Comparison of ENCODE assay signal across 17 cellular contexts in the genomic region with DNA sequence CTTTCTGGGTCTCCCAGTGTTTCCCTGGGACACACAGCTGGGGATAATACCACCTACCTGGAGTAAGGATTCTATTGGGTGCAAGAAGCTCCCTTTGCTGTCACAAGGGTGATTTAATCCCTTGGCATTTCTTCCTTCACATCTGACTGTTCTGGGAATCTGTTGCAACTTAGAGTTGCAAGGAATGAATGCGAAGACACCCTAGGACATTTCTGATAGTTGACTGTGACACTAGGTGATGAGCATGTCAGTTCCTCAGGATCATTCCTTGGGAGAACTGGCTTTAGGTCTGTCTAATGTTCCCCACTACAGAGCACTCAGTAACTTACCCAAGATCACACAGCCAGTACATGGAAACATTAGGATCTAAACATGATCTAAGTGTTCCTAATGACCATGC.
DNase-seq lines count a peak whose midpoint lies in the region; ATAC-seq and TF ChIP-seq lines count a peak whose summit lies in the region.
"Had no signal": no experiment of that assay in that cellular context is flagged by ENCODE, and none has a peak within 500 bp of the region (broad histone marks: within the 10 kb centered on the region; RNA-seq: fewer than 3 reads in every experiment).

No MANE protein-coding gene starts in this region.

- peak overlapping the region; percentile 8 for H2BK15ac ChIP-seq in mesendoderm (replicated peaks; ENCODE audit: low read depth)

- H3K23ac ChIP-seq in mesendoderm (ENCODE audit: low read length) = no peak overlapping the region

- H3K4me1 ChIP-seq in SK-N-SH (ENCODE audit: control insufficient read depth in 1 of 2, insufficient read depth in 2 of 2, low read depth in 1 of 2, low read length in 1 of 2) (no peaks in the 10 kb centered on the region), body of pancreas (peaks cover 12% of the 10 kb centered on the region), mesendoderm (ENCODE audit: control insufficient read depth, low read depth, low read length) (peaks cover 12% of the 10 kb centered on the region)
- H3K4me1 ChIP-seq: A549, HAP-1 had no signal

- WGBS in SK-N-SH (ENCODE audit: low lambda C conversion rate) = 50% methylated on average over 1 of the region's 1 CpG
- 78 to 87% methylated on average over 1 of the region's 1 CpG for WGBS in body of pancreas, 2 donors
- no CpG with 5 or more reads among the region's 1 CpG for WGBS in mesendoderm (ENCODE audit: extremely low coverage, insufficient coverage, low lambda C conversion rate)

- no peak overlapping the region for H3K4me3 Mint-ChIP-seq in activated naive CD8-positive, alpha-beta T cell treated with anti-CD3 and anti-CD28 coated beads for 36 hours
- H3K4me3 Mint-ChIP-seq: CD4-positive, alpha-beta T cell had no signal

- H2AFZ ChIP-seq in SK-N-SH (ENCODE audit: low read depth) = no peak overlapping the region

- no peaks in the 10 kb centered on the region for H4K20me1 ChIP-seq in SK-N-SH (ENCODE audit: insufficient read depth)

- ATAC-seq in SK-N-SH treated with all-trans-retinoic acid at 6 μM for 48 hours (no peak), body of pancreas (no peak), HG02938 (IDR thresholded peaks at IDR 0.05; ENCODE audit: unreplicated experiment) (no peak)
- ATAC-seq: A549 had no signal

- peak overlapping the region in 1 of 2 experiments; percentile 29; a peak in 1 of 4 replicates for H3K4me3 ChIP-seq in SK-N-SH (ENCODE audit: low read depth in 2 of 2, low read length in 1 of 2)
- H3K4me3 ChIP-seq in body of pancreas = no peak overlapping the region
- H3K4me3 ChIP-seq in mesendoderm (ENCODE audit: low read length) = no peak overlapping the region
- no peak overlapping the region for H3K4me3 ChIP-seq in H7 (ENCODE audit: insufficient read depth, low read depth, low read length)
- H3K4me3 ChIP-seq: A549, HAP-1 had no signal

- H3K9ac ChIP-seq in SK-N-SH (no peak overlapping the region), mesendoderm (ENCODE audit: low read length) (no peak overlapping the region)

- DNase-seq in SK-N-SH (no peak), body of pancreas (no peak), mesendoderm (peak; percentile 54), H7 (no peak)
- DNase-seq in activated naive CD8-positive, alpha-beta T cell treated with anti-CD3 and anti-CD28 coated beads for 36 hours = no peak
- DNase-seq: AML-193; CD4-positive, alpha-beta T cell; DMS 273 treated with DMSO at 0.1 percent for 48 hours; DMS53; DND-41; KG1 had no signal

- peak overlapping the region; percentile 56 for H3K18ac ChIP-seq in mesendoderm (ENCODE audit: low read length)

- H3K4me2 ChIP-seq in SK-N-SH = 0 out of 2 replicates have a peak overlapping the region, but pooled peaks have one; percentile 25
- H3K4me2 ChIP-seq in mesendoderm (ENCODE audit: low read length) = no peak overlapping the region
- H3K4me2 ChIP-seq: A549 had no signal

- H3K36me3 Mint-ChIP-seq in activated naive CD8-positive, alpha-beta T cell treated with anti-CD3 and anti-CD28 coated beads for 36 hours = no peaks in the 10 kb centered on the region

- no peak overlapping the region for H4K8ac ChIP-seq in mesendoderm (ENCODE audit: low read depth, low read length)

- no peak for TF ChIP-seq CTCF in SK-N-SH (IDR thresholded peaks at IDR 0.05)
- TF ChIP-seq CTCF in body of pancreas (IDR thresholded peaks at IDR 0.05) = no peak

- H2BK120ac ChIP-seq in mesendoderm (ENCODE audit: low read depth, low read length) = no peak overlapping the region

- no peaks in the 10 kb centered on the region for H3K27me3 Mint-ChIP-seq in activated naive CD8-positive, alpha-beta T cell treated with anti-CD3 and anti-CD28 coated beads for 36 hours

- H4K5ac ChIP-seq in mesendoderm (ENCODE audit: low read length) = no peak overlapping the region

- H3K9me3 Mint-ChIP-seq in activated naive CD8-positive, alpha-beta T cell treated with anti-CD3 and anti-CD28 coated beads for 36 hours = no peaks in the 10 kb centered on the region

- H3K27me3 ChIP-seq in SK-N-SH (ENCODE audit: insufficient read depth) = no peaks in the 10 kb centered on the region
- H3K27me3 ChIP-seq in body of pancreas = no peaks in the 10 kb centered on the region
- no peaks in the 10 kb centered on the region for H3K27me3 ChIP-seq in mesendoderm (ENCODE audit: insufficient read depth, low read length, poor library complexity)
- H3K27me3 ChIP-seq in H7 (ENCODE audit: control insufficient read depth, insufficient read depth, low read length) = no peaks in the 10 kb centered on the region

- POLR2A ChIA-PET in SK-N-SH (lab: Yijun Ruan, JAX) = no interaction called here

- H3K27ac Mint-ChIP-seq in activated naive CD8-positive, alpha-beta T cell treated with anti-CD3 and anti-CD28 coated beads for 36 hours = no peak overlapping the region
- H3K27ac Mint-ChIP-seq: CD4-positive, alpha-beta T cell had no signal

- H3K9me3 ChIP-seq in SK-N-SH (no peaks in the 10 kb centered on the region), body of pancreas (no peaks in the 10 kb centered on the region)
- H3K9me3 ChIP-seq: A549, HAP-1 had no signal

- no peaks in the 10 kb centered on the region for H3K79me1 ChIP-seq in mesendoderm (ENCODE audit: low read length)

- no peak overlapping the region for H3K56ac ChIP-seq in mesendoderm (ENCODE audit: low read length)

- no peaks in the 10 kb centered on the region for H3K4me1 Mint-ChIP-seq in activated naive CD8-positive, alpha-beta T cell treated with anti-CD3 and anti-CD28 coated beads for 36 hours

- no peaks in the 10 kb centered on the region for H3K9me2 ChIP-seq in SK-N-SH

- TF ChIP-seq EP300 in SK-N-SH (IDR thresholded peaks at IDR 0.05; ENCODE audit: borderline replicate concordance in 1 of 2, low read depth in 1 of 2, low read length in 1 of 2) = no peak

- H3K27ac ChIP-seq in SK-N-SH (ENCODE audit: low read depth in 2 of 2, low read length in 1 of 2) (no peak overlapping the region), body of pancreas (peak overlapping the region in 3 of 4 donors; percentile 29 to 77 (median 71)), mesendoderm (ENCODE audit: low read depth, low read length) (no peak overlapping the region)
- H3K27ac ChIP-seq: 22Rv1, A549, C4-2B had no signal

- H3K36me3 ChIP-seq in SK-N-SH (replicated peaks in 1 of 2; ENCODE audit: control insufficient read depth in 1 of 2, insufficient read depth in 2 of 2, low read length in 1 of 2) = no peaks in the 10 kb centered on the region
- no peaks in the 10 kb centered on the region for H3K36me3 ChIP-seq in body of pancreas (replicated peaks in 1 of 2; ENCODE audit: insufficient read depth in 1 of 2, low read depth in 2 of 2)
- no peaks in the 10 kb centered on the region for H3K36me3 ChIP-seq in mesendoderm (ENCODE audit: control insufficient read depth, insufficient read depth, low read length)
- H3K36me3 ChIP-seq in H7 (replicated peaks; ENCODE audit: control insufficient read depth, insufficient read depth, low read length) = no peaks in the 10 kb centered on the region
- H3K36me3 ChIP-seq: HAP-1 had no signal

- H2BK5ac ChIP-seq in mesendoderm (ENCODE audit: low read length) = no peak overlapping the region

- no peaks in the 10 kb centered on the region for H3F3A ChIP-seq in SK-N-SH (replicated peaks; ENCODE audit: insufficient read depth)

- intact Hi-C loops in body of pancreas (cut with DNase I) = no loop called here

- H2AK5ac ChIP-seq in mesendoderm (ENCODE audit: low read length) = no peak overlapping the region

- TF ChIP-seq RAD21 in SK-N-SH (IDR thresholded peaks at IDR 0.05; ENCODE audit: low read length) = no peak

- H3K79me2 ChIP-seq in SK-N-SH (ENCODE audit: insufficient read depth) = no peaks in the 10 kb centered on the region
- no peaks in the 10 kb centered on the region for H3K79me2 ChIP-seq in mesendoderm (ENCODE audit: control insufficient read depth, insufficient read depth, low read length)

- CTCF ChIA-PET in SK-N-SH (lab: Yijun Ruan, JAX) = no interaction called here

- H3K4ac ChIP-seq in mesendoderm (ENCODE audit: low read depth, low read length) = no peak overlapping the region

- no peak for TF ChIP-seq POLR2A in body of pancreas (IDR thresholded peaks at IDR 0.05)

TF ChIP-seq in SK-N-SH, 30 proteins besides CTCF, POLR2A, EP300 and RAD21:
- TF ChIP-seq TCF12 (IDR thresholded peaks at IDR 0.05) = no peak
- TF ChIP-seq GABPA (IDR thresholded peaks at IDR 0.05; ENCODE audit: low read depth) = no peak
- TF ChIP-seq, protein P1, sequence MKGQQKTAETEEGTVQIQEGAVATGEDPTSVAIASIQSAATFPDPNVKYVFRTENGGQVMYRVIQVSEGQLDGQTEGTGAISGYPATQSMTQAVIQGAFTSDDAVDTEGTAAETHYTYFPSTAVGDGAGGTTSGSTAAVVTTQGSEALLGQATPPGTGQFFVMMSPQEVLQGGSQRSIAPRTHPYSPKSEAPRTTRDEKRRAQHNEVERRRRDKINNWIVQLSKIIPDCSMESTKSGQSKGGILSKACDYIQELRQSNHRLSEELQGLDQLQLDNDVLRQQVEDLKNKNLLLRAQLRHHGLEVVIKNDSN (IDR thresholded peaks at IDR 0.05; ENCODE audit: borderline replicate concordance, low read depth) = no peak
- TF ChIP-seq NRF1 (IDR thresholded peaks at IDR 0.05; ENCODE audit: low read depth, low read length) = no peak
- TF ChIP-seq TEAD4 (IDR thresholded peaks at IDR 0.05; ENCODE audit: borderline replicate concordance, insufficient read depth) = no peak
- TF ChIP-seq FOSL2 (IDR thresholded peaks at IDR 0.05; ENCODE audit: borderline replicate concordance, low read depth) = no peak
- no peak for TF ChIP-seq NFIC (IDR thresholded peaks at IDR 0.05; ENCODE audit: borderline replicate concordance)

TF ChIP-seq in SK-N-SH treated with all-trans-retinoic acid at 6 μM for 48 hours, 23 proteins besides CTCF, POLR2A, EP300 and RAD21 (continues in another document):
- TF ChIP-seq, protein P2, sequence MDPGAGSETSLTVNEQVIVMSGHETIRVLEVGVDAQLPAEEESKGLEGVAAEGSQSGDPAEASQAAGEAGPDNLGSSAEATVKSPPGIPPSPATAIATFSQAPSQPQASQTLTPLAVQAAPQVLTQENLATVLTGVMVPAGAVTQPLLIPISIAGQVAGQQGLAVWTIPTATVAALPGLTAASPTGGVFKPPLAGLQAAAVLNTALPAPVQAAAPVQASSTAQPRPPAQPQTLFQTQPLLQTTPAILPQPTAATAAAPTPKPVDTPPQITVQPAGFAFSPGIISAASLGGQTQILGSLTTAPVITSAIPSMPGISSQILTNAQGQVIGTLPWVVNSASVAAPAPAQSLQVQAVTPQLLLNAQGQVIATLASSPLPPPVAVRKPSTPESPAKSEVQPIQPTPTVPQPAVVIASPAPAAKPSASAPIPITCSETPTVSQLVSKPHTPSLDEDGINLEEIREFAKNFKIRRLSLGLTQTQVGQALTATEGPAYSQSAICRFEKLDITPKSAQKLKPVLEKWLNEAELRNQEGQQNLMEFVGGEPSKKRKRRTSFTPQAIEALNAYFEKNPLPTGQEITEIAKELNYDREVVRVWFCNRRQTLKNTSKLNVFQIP (CRISPR knock-in tag; IDR thresholded peaks at IDR 0.05; ENCODE audit: borderline replicate concordance, low read depth) = no peak
- TF ChIP-seq ZNF70 (CRISPR knock-in tag; IDR thresholded peaks at IDR 0.05) = no peak
- TF ChIP-seq ZNF8 (CRISPR knock-in tag; IDR thresholded peaks at IDR 0.05) = no peak
- TF ChIP-seq TCF4 (CRISPR knock-in tag; IDR thresholded peaks at IDR 0.05; ENCODE audit: borderline replicate concordance) = no peak
- no peak for TF ChIP-seq OSR1 (CRISPR knock-in tag; IDR thresholded peaks at IDR 0.05)
- no peak for TF ChIP-seq ZFP30 (CRISPR knock-in tag; IDR thresholded peaks at IDR 0.05)
- TF ChIP-seq TOX (CRISPR knock-in tag; IDR thresholded peaks at IDR 0.05; ENCODE audit: borderline replicate concordance) = no peak

Comparison
In these comparisons a context has a peak if more than half of its experiments do, and no peak if none do; other contexts are left out.
1. H3K27ac ChIP-seq: peak in body of pancreas (3 of 4); none in SK-N-SH (0 of 2) and mesendoderm (single experiment).